31 cellular contexts compared by ENCODE assay signal in genomic region chr7:74457007-74457406, GRCh38. TPM values are rescaled to one million over a fixed set of nuclear protein-coding genes. Genes with fewer than 3 reads are reported as not detected.
DNase-seq lines count a peak whose midpoint lies in the region; ATAC-seq, FAIRE-seq and TF ChIP-seq lines count a peak whose summit lies in the region.
"Had no signal": no experiment of that assay in that cellular context is flagged by ENCODE, and none has a peak within 500 bp of the region (broad histone marks: within the 10 kb centered on the region; RNA-seq: fewer than 3 reads in every experiment).

No MANE protein-coding gene starts in this region.

- BruUV-seq in PC-9 (replicated peaks; lab: Mats Ljungman, UMichigan) (TSS peak; percentile 17), endothelial cell of umbilical vein (replicated peaks; lab: Mats Ljungman, UMichigan) (no TSS peak)

- H3K27ac ChIP-seq in CD4-positive, CD25-positive, alpha-beta regulatory T cell (ENCODE audit: insufficient read depth, low read length, poor library complexity, severe bottlenecking): no peak overlapping the region
- H3K27ac ChIP-seq in PC-9: no peak overlapping the region
- no peak overlapping the region for H3K27ac ChIP-seq in endothelial cell of umbilical vein (ENCODE audit: insufficient read depth, low read depth, low read length)
- H3K27ac ChIP-seq in psoas muscle: peak overlapping the region; percentile 93
- no peak overlapping the region for H3K27ac ChIP-seq in pancreas
- H3K27ac ChIP-seq: breast epithelium, colonic mucosa, GM23248 had no signal

- H3F3A ChIP-seq in PC-9 (ENCODE audit: insufficient read depth, low read depth): peaks cover 13% of the 10 kb centered on the region

- H3K4me3 ChIP-seq in CD4-positive, CD25-positive, alpha-beta regulatory T cell (ENCODE audit: low read depth, low read length): no peak overlapping the region
- no peak overlapping the region for H3K4me3 ChIP-seq in PC-9
- no peak overlapping the region for H3K4me3 ChIP-seq in endothelial cell of umbilical vein (replicated peaks in 1 of 3; ENCODE audit: insufficient read depth in 1 of 3, low read depth in 1 of 3, low read length in 3 of 3)
- no peak overlapping the region for H3K4me3 ChIP-seq in psoas muscle
- H3K4me3 ChIP-seq in pancreas: no peak overlapping the region
- H3K4me3 ChIP-seq: breast epithelium, colonic mucosa, GM23248, upper lobe of left lung had no signal

- H3K4me2 ChIP-seq in PC-9: no peak overlapping the region
- no peak overlapping the region for H3K4me2 ChIP-seq in endothelial cell of umbilical vein (ENCODE audit: insufficient read depth, low read length)

- H3K79me2 ChIP-seq in PC-9 (ENCODE audit: low read depth) (peaks cover 40% of the 10 kb centered on the region), endothelial cell of umbilical vein (ENCODE audit: control insufficient read depth, insufficient read depth, low read length) (peaks cover 17% of the 10 kb centered on the region)

- H3K4me3 Mint-ChIP-seq in CD4-positive, CD25-positive, alpha-beta regulatory T cell: peak overlapping the region in 2 of 4 donors; percentile 52 to 78
- H3K4me3 Mint-ChIP-seq: activated B cell treated with CpG ODN at 0.5 μM for 24 hours; activated T-helper 1 cell treated with anti-CD3 and anti-CD28 coated beads, Interleukin-12 subunit alpha, Interleukin-12 subunit beta, Interleukin-2, Interleukin-4 antibody, amounts not matched to agents 30 ng/mL and 10 ng/mL and 1 ng/mL, durations not matched to agents 14 hours and 24 hours and 36 hours had no signal

- peaks cover 18% of the 10 kb centered on the region for H3K27me3 Mint-ChIP-seq in CD4-positive, CD25-positive, alpha-beta regulatory T cell

- no peaks in the 10 kb centered on the region for H3K36me3 Mint-ChIP-seq in CD4-positive, CD25-positive, alpha-beta regulatory T cell
- H3K36me3 Mint-ChIP-seq: naive B cell had no signal

- H3K9me1 ChIP-seq in endothelial cell of umbilical vein (replicated peaks; ENCODE audit: control insufficient read depth, extremely low read depth, insufficient read depth, low read length): no peaks in the 10 kb centered on the region

- H3K9me3 ChIP-seq in CD4-positive, CD25-positive, alpha-beta regulatory T cell (ENCODE audit: control insufficient read depth in 2 of 2, low read length in 2 of 2): no peaks in the 10 kb centered on the region
- H3K9me3 ChIP-seq in PC-9 (ENCODE audit: insufficient read depth, low read depth): no peaks in the 10 kb centered on the region
- no peaks in the 10 kb centered on the region for H3K9me3 ChIP-seq in endothelial cell of umbilical vein (replicated peaks; ENCODE audit: control insufficient read depth, insufficient read depth, low read length)
- H3K9me3 ChIP-seq in psoas muscle: no peaks in the 10 kb centered on the region
- no peaks in the 10 kb centered on the region for H3K9me3 ChIP-seq in pancreas
- H3K9me3 ChIP-seq: breast epithelium, colonic mucosa, upper lobe of left lung had no signal

- H3K9me3 Mint-ChIP-seq in CD4-positive, CD25-positive, alpha-beta regulatory T cell: no peaks in the 10 kb centered on the region
- H3K9me3 Mint-ChIP-seq: activated B cell treated with CpG ODN at 0.5 μM for 24 hours; activated T-helper 1 cell treated with anti-CD3 and anti-CD28 coated beads, Interleukin-12 subunit alpha, Interleukin-12 subunit beta, Interleukin-2, Interleukin-4 antibody, amounts not matched to agents 30 ng/mL and 10 ng/mL and 1 ng/mL, durations not matched to agents 14 hours and 24 hours and 36 hours; naive B cell had no signal

- no peak overlapping the region for H2AFZ ChIP-seq in PC-9
- H2AFZ ChIP-seq in endothelial cell of umbilical vein (ENCODE audit: low read depth, low read length): no peak overlapping the region
- H2AFZ ChIP-seq: GM23248 had no signal

- no peaks in the 10 kb centered on the region for H4K20me1 ChIP-seq in PC-9 (ENCODE audit: insufficient read depth)
- no peaks in the 10 kb centered on the region for H4K20me1 ChIP-seq in endothelial cell of umbilical vein (replicated peaks; ENCODE audit: control insufficient read depth, extremely low read depth, insufficient read depth, low read length)

- H3K9me2 ChIP-seq in PC-9 (ENCODE audit: insufficient read depth): no peaks in the 10 kb centered on the region

- TF ChIP-seq CTCF in PC-9 (conservative IDR thresholded peaks at IDR 0.05): no peak
- no peak for TF ChIP-seq CTCF in endothelial cell of umbilical vein (IDR thresholded peaks at IDR 0.05; ENCODE audit: extremely low read depth in 1 of 2, insufficient read depth in 1 of 2, low read depth in 1 of 2, low read length in 2 of 2)
- no peak for TF ChIP-seq CTCF in psoas muscle (IDR thresholded peaks at IDR 0.05)
- no peak for TF ChIP-seq CTCF in pancreas (IDR thresholded peaks at IDR 0.05)

- no peaks in the 10 kb centered on the region for H3K27me3 ChIP-seq in CD4-positive, CD25-positive, alpha-beta regulatory T cell (ENCODE audit: control insufficient read depth, insufficient read depth, low read length)
- H3K27me3 ChIP-seq in PC-9 (ENCODE audit: insufficient read depth, low read depth): no peaks in the 10 kb centered on the region
- H3K27me3 ChIP-seq in endothelial cell of umbilical vein (ENCODE audit: control insufficient read depth in 2 of 2, insufficient read depth in 2 of 2, low read length in 2 of 2): no peaks in the 10 kb centered on the region
- H3K27me3 ChIP-seq in psoas muscle (ENCODE audit: insufficient read depth in 3 of 3, low read length in 2 of 3): no peaks in the 10 kb centered on the region
- no peaks in the 10 kb centered on the region for H3K27me3 ChIP-seq in pancreas
- H3K27me3 ChIP-seq: breast epithelium, colonic mucosa, upper lobe of left lung had no signal

- peaks cover 0 to 15% (median 8%) of the 10 kb centered on the region in 4 donors for H3K4me1 Mint-ChIP-seq in CD4-positive, CD25-positive, alpha-beta regulatory T cell

- TF ChIP-seq POLR2A in endothelial cell of umbilical vein (IDR thresholded peaks at IDR 0.05; ENCODE audit: low read depth, low read length): no peak

- 84 to 89% (median 86%) methylated on average over 5 of the region's 5 CpGs for WGBS in psoas muscle, 3 donors
- WGBS in pancreas, 2 donors: 89 to 98% methylated on average over 5 of the region's 5 CpGs

- H3K27ac Mint-ChIP-seq in CD4-positive, CD25-positive, alpha-beta regulatory T cell: peak overlapping the region in 2 of 3 donors; percentile 37 to 90
- H3K27ac Mint-ChIP-seq: activated B cell treated with CpG ODN at 0.5 μM for 24 hours; activated T-helper 1 cell treated with anti-CD3 and anti-CD28 coated beads, Interleukin-12 subunit alpha, Interleukin-12 subunit beta, Interleukin-2, Interleukin-4 antibody, amounts not matched to agents 30 ng/mL and 10 ng/mL and 1 ng/mL, durations not matched to agents 14 hours and 24 hours and 36 hours had no signal

- FAIRE-seq in endothelial cell of umbilical vein (lab: Jason Lieb, UNC) (peak; percentile 66), pancreas (lab: Jason Lieb, UNC) (no peak)
- FAIRE-seq: frontal cortex had no signal

- CTCF ChIA-PET in PC-9 (lab: Charles Lee) (no interaction called here), endothelial cell of umbilical vein (lab: Charles Lee) (no interaction called here)

- no peak overlapping the region for H3K9ac ChIP-seq in endothelial cell of umbilical vein (replicated peaks; ENCODE audit: extremely low read depth, insufficient read depth, low read length)
- H3K9ac ChIP-seq: GM23248 had no signal

- no peak for ATAC-seq in CD4-positive, CD25-positive, alpha-beta regulatory T cell (ENCODE audit: low read depth in 2 of 2)
- no peak for ATAC-seq in psoas muscle
- no peak for ATAC-seq in pancreas
- ATAC-seq: esophagus mucosa had no signal

- intact Hi-C loops in PC-9 (cut with micrococcal nuclease; ENCODE audit: unreplicated experiment) (no loop called here), endothelial cell of umbilical vein (cut with micrococcal nuclease) (loop anchor here (2.0 to 10.0 kb wide), 2 partner anchors 24 to 198 kb away; partner anchors contain the start of gene GTF2I), psoas muscle (cut with DNase I) (loop anchor here in 1 of 2 donors (1.0 kb wide), 1 partner anchor 23 kb away; no protein-coding TSS in a partner anchor), pancreas (cut with DNase I) (loop anchor here in 1 of 3 donors (10.0 kb wide), 1 partner anchor 78 kb away; no protein-coding TSS in a partner anchor)

- dilution Hi-C loops in endothelial cell of umbilical vein (cut with MboI; ENCODE audit: extremely low pct_ligation_motif_present, low sequenced_read_pairs): no loop called here

- no peaks in the 10 kb centered on the region for H3K36me3 ChIP-seq in CD4-positive, CD25-positive, alpha-beta regulatory T cell (ENCODE audit: control insufficient read depth, insufficient read depth, low read length)
- H3K36me3 ChIP-seq in PC-9 (ENCODE audit: low read depth) (no peaks in the 10 kb centered on the region), endothelial cell of umbilical vein (ENCODE audit: control insufficient read depth in 2 of 2, extremely low read depth in 1 of 2, insufficient read depth in 2 of 2, low read length in 2 of 2) (no peaks in the 10 kb centered on the region), psoas muscle (ENCODE audit: insufficient read depth in 1 of 2, low read depth in 1 of 2) (no peaks in the 10 kb centered on the region), pancreas (no peaks in the 10 kb centered on the region)
- H3K36me3 ChIP-seq: breast epithelium, colonic mucosa, upper lobe of left lung had no signal

- no peak for DNase-seq in CD4-positive, CD25-positive, alpha-beta regulatory T cell
- DNase-seq in PC-9 (no peak), endothelial cell of umbilical vein (ENCODE audit: low read depth, low spot score) (no peak), psoas muscle (no peak), pancreas (no peak), NCI-H187 (lab: John Stamatoyannopoulos, UW) (no peak), kidney tubule cell (ENCODE audit: low spot score) (no peak), NCI-H128 (lab: John Stamatoyannopoulos, UW; ENCODE audit: unreplicated experiment) (no peak)
- DNase-seq: activated B cell treated with CpG ODN at 0.5 μM for 24 hours; activated CD4-positive, alpha-beta T cell treated with anti-CD3 and anti-CD28 coated beads, Interleukin-2, amount 50 U/mL, for 4 hours; activated CD8-positive, alpha-beta memory T cell treated with anti-CD3 and anti-CD28 coated beads, Interleukin-2, amount 50 U/mL, for 4 hours; activated naive CD4-positive, alpha-beta T cell treated with anti-CD3 and anti-CD28 coated beads, Interleukin-2, amount 50 U/mL, for 16 hours; amniotic stem cell; colonic mucosa; effector CD8-positive, alpha-beta T cell; GM23248; hippocampal formation; mesendoderm; naive B cell; NCI-H1694 treated with DMSO at 0.1 percent for 48 hours; NCI-H2171 treated with DMSO at 0.1 percent for 48 hours; NCI-H524 treated with DMSO at 0.1 percent for 48 hours; occipital lobe; retina; SHP77; stimulated activated CD4-positive, alpha-beta T cell treated with anti-CD3 and anti-CD28 coated beads, Interleukin-2, amount 100 ng/mL, for 48 hours; upper lobe of left lung had no signal

- POLR2A ChIA-PET in PC-9 (lab: Charles Lee; ENCODE audit: unreplicated experiment): no interaction called here
- POLR2A ChIA-PET in endothelial cell of umbilical vein (lab: Charles Lee): no interaction called here

- peaks cover 21% of the 10 kb centered on the region for H3K4me1 ChIP-seq in CD4-positive, CD25-positive, alpha-beta regulatory T cell (ENCODE audit: control insufficient read depth, insufficient read depth, low read length, poor library complexity, severe bottlenecking)
- peaks cover 4% of the 10 kb centered on the region for H3K4me1 ChIP-seq in PC-9 (replicated peaks; ENCODE audit: insufficient read depth)
- peaks cover 9% of the 10 kb centered on the region for H3K4me1 ChIP-seq in endothelial cell of umbilical vein (ENCODE audit: control insufficient read depth, extremely low read depth, insufficient read depth, low read length)
- peaks cover 33% of the 10 kb centered on the region for H3K4me1 ChIP-seq in psoas muscle
- peaks cover 0 to 9% (median 4%) of the 10 kb centered on the region in 3 donors for H3K4me1 ChIP-seq in pancreas
- H3K4me1 ChIP-seq: breast epithelium had no signal

RNA-seq across cellular contexts. Expression of gene GTF2IRD1, which starts 3.3 kb away (rescaled TPM):
- 2.4 TPM for total RNA-seq in CD4-positive, CD25-positive, alpha-beta regulatory T cell
- polyA plus RNA-seq in CD4-positive, CD25-positive, alpha-beta regulatory T cell: under 1 TPM in 1 of 4 donors, not detected in 3; 0.16 TPM
- total RNA-seq in PC-9 (2021) (44.0 and 46.7 TPM in 2 replicates), endothelial cell of umbilical vein (24.2 and 24.7 TPM in 2 replicates), psoas muscle (100 to 1,000 TPM in 1 of 4 donors, 10 to 100 TPM in 3; 40.5 to 149 (median 80.8) TPM), pancreas (10 to 100 TPM in 3 of 6 donors, 1 to 10 TPM in 3; 7.1 to 12.6 (median 9.9) TPM)
- polyA plus RNA-seq in endothelial cell of umbilical vein (14.0 and 14.2 TPM in 2 replicates), psoas muscle (10 to 100 TPM; 43.0 to 79.0 (median 46.9) TPM), pancreas (10 to 100 TPM in 1 of 2 donors, 1 to 10 TPM in 1; 8.1 to 15.9 TPM)
- polyA plus RNA-seq in endothelial cell of umbilical vein (2011; cell fraction: cytosol; rRNA removed): 16.7 and 18.1 TPM in 2 replicates
- polyA plus RNA-seq in endothelial cell of umbilical vein (2011; cell fraction: nucleus; rRNA removed): 24.0 and 31.5 TPM in 2 replicates
- 18.6 and 26.7 TPM in 2 replicates for polyA plus RNA-seq in endothelial cell of umbilical vein (2012)
- 15.7 and 18.3 TPM in 2 replicates for polyA minus RNA-seq in endothelial cell of umbilical vein
- 38.5 TPM for polyA minus RNA-seq in endothelial cell of umbilical vein (2011; cell fraction: cytosol; rRNA and poly(A)+ RNA removed)
- polyA minus RNA-seq in endothelial cell of umbilical vein (2011; cell fraction: nucleus; rRNA and poly(A)+ RNA removed): 12.3 and 16.7 TPM in 2 replicates
